Comparison of ENCODE assay signal across 8 cellular contexts in genomic region chr6:33197431-33198048, GRCh38. TPM values are rescaled to one million over a fixed set of nuclear protein-coding genes. Genes with fewer than 3 reads are reported as not detected.
A peak's percentile ranks its signal among the peaks of the same experiment; 100 is the strongest.
DNase-seq lines count a peak whose midpoint lies in the region; ATAC-seq, FAIRE-seq and TF ChIP-seq lines count a peak whose summit lies in the region.

No MANE protein-coding gene starts in this region.

- no peak for TF ChIP-seq POLR2A in transverse colon (IDR thresholded peaks at IDR 0.05)

- peaks cover 6% of the 10 kb centered on the region for H3K27me3 ChIP-seq in transverse colon

- peak overlapping the region; percentile 41 for H3K27ac Mint-ChIP-seq in central memory CD8-positive, alpha-beta T cell (ENCODE audit: low read depth)

- in situ Hi-C loops in transverse colon (cut with MboI; ENCODE audit: low pct_ligation_motif_present in 1 of 4, low pct_unique_long_range_greater_than_20kb in 1 of 4, low sequenced_read_pairs in 3 of 4) = no loop called here

- H3K4me3 ChIP-seq in transverse colon = no peak overlapping the region

- peaks cover 52% of the 10 kb centered on the region for H3K4me1 Mint-ChIP-seq in central memory CD8-positive, alpha-beta T cell

- peaks cover 37% of the 10 kb centered on the region for H3K36me3 Mint-ChIP-seq in central memory CD8-positive, alpha-beta T cell (ENCODE audit: insufficient read depth)

- no peaks in the 10 kb centered on the region for H3K27me3 Mint-ChIP-seq in central memory CD8-positive, alpha-beta T cell

- peaks cover 0 to 20% (median 9%) of the 10 kb centered on the region in 4 donors for H3K36me3 ChIP-seq in transverse colon

- no peak for FAIRE-seq in RCC 7860 (lab: Jason Lieb, UNC)

- ATAC-seq in central memory CD8-positive, alpha-beta T cell (replicated peaks; ENCODE audit: extremely low read depth, poor library complexity, severe bottlenecking) = no peak
- ATAC-seq in left lobe of liver = peak; percentile 9
- no peak for ATAC-seq in HG03521 (IDR thresholded peaks at IDR 0.05; ENCODE audit: unreplicated experiment)

- peak overlapping the region in 2 of 4 donors; percentile 6 to 11 for H3K27ac ChIP-seq in transverse colon

- peak; percentile 70 for DNase-seq in NCI-H510A treated with DMSO at 0.1 percent for 48 hours (lab: John Stamatoyannopoulos, UW)
- no peak for DNase-seq in NCI-H510A (lab: John Stamatoyannopoulos, UW)
- DNase-seq in HUDEP-2 (lab: John Stamatoyannopoulos, UW; ENCODE audit: unreplicated experiment in 76 of 76) = peak in 74 of 76 experiments; percentile 33 to 97 (median 90)
- peak; percentile 37 for DNase-seq in RCC 7860 (ENCODE audit: low spot score)
- DNase-seq in central memory CD8-positive, alpha-beta T cell (ENCODE audit: low spot score in 2 of 2) = no peak
- DNase-seq in left lobe of liver (ENCODE audit: low spot score) = no peak
- DNase-seq in transverse colon = peak; percentile 37

- peaks cover 30 to 49% (median 39%) of the 10 kb centered on the region in 4 donors for H3K4me1 ChIP-seq in transverse colon

- WGBS in transverse colon (ENCODE audit: low coverage in 1 of 2), 2 donors = 16% methylated on average over 12 of the region's 12 CpGs; no CpG with 5 or more reads in 1 of the 2 donors

- TF ChIP-seq EP300 in transverse colon (IDR thresholded peaks at IDR 0.05; ENCODE audit: low read depth) = no peak

- intact Hi-C loops in transverse colon (cut with DNase I; ENCODE audit: low total_unique reads) = no loop called here

- H3K4me3 Mint-ChIP-seq in central memory CD8-positive, alpha-beta T cell = peak overlapping the region; percentile 4

- H3K9me3 Mint-ChIP-seq in central memory CD8-positive, alpha-beta T cell = no peaks in the 10 kb centered on the region

- TF ChIP-seq CTCF in transverse colon (IDR thresholded peaks at IDR 0.05) = peak; percentile 58 to 71 (median 62)

- no peaks in the 10 kb centered on the region for H3K9me3 ChIP-seq in transverse colon

RNA-seq across cellular contexts. Expression of gene RXRB, which starts 2.9 kb away (rescaled TPM):
- total RNA-seq in left lobe of liver (23.3 TPM), transverse colon (10 to 100 TPM; 26.9 to 31.9 (median 29.4) TPM)

RNA-seq across cellular contexts. Expression of gene SLC39A7, which starts 3.1 kb away (rescaled TPM):
- total RNA-seq in left lobe of liver (74.8 TPM), transverse colon (10 to 100 TPM; 38.2 to 99.9 (median 60.5) TPM)

RNA-seq across cellular contexts. Expression of gene COL11A2, which starts 5.3 kb away (rescaled TPM):
- total RNA-seq in left lobe of liver = 0.55 TPM
- total RNA-seq in transverse colon = under 1 TPM in 3 of 4 donors, not detected in 1; 0.14 to 0.79 (median 0.75) TPM

RNA-seq across cellular contexts. Expression of gene HSD17B8, which starts 6.9 kb away (rescaled TPM):
- 40.3 TPM for total RNA-seq in left lobe of liver
- 10 to 100 TPM; 34.3 to 65.7 (median 43.1) TPM for total RNA-seq in transverse colon

RNA-seq across cellular contexts. Expression of gene RING1, which starts 10.8 kb away (rescaled TPM):
- total RNA-seq in left lobe of liver (19.2 TPM), transverse colon (10 to 100 TPM; 10.8 to 29.9 (median 19.9) TPM)

Comparison
In these comparisons a context has a peak if more than half of its experiments do, and no peak if none do; other contexts are left out.
1. DNase-seq: peak in NCI-H510A treated with DMSO at 0.1 percent for 48 hours (single experiment), HUDEP-2 (74 of 76), RCC 7860 (single experiment) and transverse colon (single experiment); none in NCI-H510A (single experiment), central memory CD8-positive, alpha-beta T cell (0 of 2) and left lobe of liver (single experiment).